15 cellular contexts compared by ENCODE assay signal in the genomic region with DNA sequence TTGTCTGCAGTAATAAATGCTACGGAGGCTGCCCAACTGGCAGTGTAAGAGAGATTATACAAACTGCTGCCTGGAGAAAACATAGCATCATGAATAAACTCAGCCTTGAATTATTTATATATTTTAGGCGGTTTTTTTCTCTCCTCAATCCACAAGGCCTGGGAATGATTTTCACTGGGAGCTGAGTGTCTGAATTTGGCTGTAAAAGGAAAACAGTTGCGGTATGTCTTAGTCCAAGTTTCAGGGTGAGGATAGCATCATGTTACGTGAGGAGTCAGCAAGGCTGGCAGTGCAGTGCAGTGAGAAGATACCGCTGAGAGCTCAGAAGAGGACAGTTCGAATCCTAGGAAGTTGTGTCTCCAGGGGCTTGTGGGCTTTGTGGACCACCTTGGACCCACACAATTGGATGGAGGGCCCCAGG.
DNase-seq lines count a peak whose midpoint lies in the region; ATAC-seq, FAIRE-seq and TF ChIP-seq lines count a peak whose summit lies in the region.
"Had no signal": no experiment of that assay in that cellular context is flagged by ENCODE, and none has a peak within 500 bp of the region (broad histone marks: within the 10 kb centered on the region; RNA-seq: fewer than 3 reads in every experiment).

No MANE protein-coding gene starts in this region.

- no peaks in the 10 kb centered on the region for H3K36me3 ChIP-seq in skeletal muscle satellite cell (ENCODE audit: insufficient read depth, low read length)

- FAIRE-seq in GM12891 (lab: Jason Lieb, UNC), result no peak
- FAIRE-seq: endometrium had no signal

- no peak for TF ChIP-seq POLR2A in GM12891 (IDR thresholded peaks at IDR 0.05; ENCODE audit: low read depth, low read length)

- H3K4me3 ChIP-seq in skeletal muscle satellite cell (ENCODE audit: low read length), result no peak overlapping the region

- peak overlapping the region; percentile 74 for H3K9ac ChIP-seq in skeletal muscle satellite cell (ENCODE audit: low read depth, low read length)
- H3K9ac ChIP-seq: KMS-11 had no signal

- ATAC-seq in left cardiac atrium, result peak; percentile 45 to 69
- ATAC-seq in GM18502 (IDR thresholded peaks at IDR 0.05; ENCODE audit: poor library complexity, unreplicated experiment), result no peak
- no peak for ATAC-seq in HG03135 (IDR thresholded peaks at IDR 0.05; ENCODE audit: unreplicated experiment)
- ATAC-seq: natural killer cell, Panc1 had no signal

- intact Hi-C loops in left cardiac atrium (cut with DNase I), result no loop called here

- peak; percentile 98 for DNase-seq in GM04503 (ENCODE audit: low read depth)
- DNase-seq in left cardiac atrium, result no peak
- DNase-seq in GM12891 (ENCODE audit: insufficient read length, low spot score), result no peak
- no peak for DNase-seq in NCI-H1105 (lab: John Stamatoyannopoulos, UW)
- DNase-seq: activated naive CD4-positive, alpha-beta T cell treated with anti-CD3 and anti-CD28 coated beads, Interleukin-2, amount 10 ng/mL, durations not matched to agents 7 days and 5 days; natural killer cell; NCI-H2171; stimulated activated CD4-positive, alpha-beta T cell treated with anti-CD3 and anti-CD28 coated beads, Interleukin-15, amount 100 ng/mL, for 24 hours had no signal

- H3K27ac ChIP-seq in angular gyrus (ENCODE audit: low read depth, low read length), result peak overlapping the region; percentile 60
- H3K27ac ChIP-seq: KMS-11 had no signal

- H3K9me3 ChIP-seq in skeletal muscle satellite cell (replicated peaks; ENCODE audit: low read length), result no peaks in the 10 kb centered on the region

- peaks cover 70% of the 10 kb centered on the region for H3K4me1 ChIP-seq in skeletal muscle satellite cell (ENCODE audit: control insufficient read depth, insufficient read depth, low read length)

- no peaks in the 10 kb centered on the region for H3K27me3 ChIP-seq in skeletal muscle satellite cell (ENCODE audit: control insufficient read depth, insufficient read depth, low read length)

- no peak overlapping the region for H3K4me2 ChIP-seq in skeletal muscle satellite cell (ENCODE audit: low read length)
- H3K4me2 ChIP-seq: KMS-11 had no signal

TF ChIP-seq in GM12891, 5 proteins besides CTCF, POLR2A, EP300 and RAD21:
- no peak for TF ChIP-seq PAX5 (IDR thresholded peaks at IDR 0.05; ENCODE audit: insufficient read depth, low read length, severe bottlenecking)
- TF ChIP-seq SPI1 (IDR thresholded peaks at IDR 0.05; ENCODE audit: low read depth, low read length), result no peak
- no peak for TF ChIP-seq TAF1 (IDR thresholded peaks at IDR 0.05; ENCODE audit: low read depth, low read length)
- no peak for TF ChIP-seq POU2F2 (IDR thresholded peaks at IDR 0.05; ENCODE audit: low read depth, low read length)
- TF ChIP-seq POLR2AphosphoS5 (IDR thresholded peaks at IDR 0.05; ENCODE audit: low read depth, low read length), result no peak

Comparison
In these comparisons a context has a peak if more than half of its experiments do, and no peak if none do; other contexts are left out.
1. ATAC-seq: peak in left cardiac atrium (2 of 2); none in GM18502 (single experiment) and HG03135 (single experiment).